Comparison of ENCODE assay signal across 1 cellular context in genomic region chr9:36867672-36868471, GRCh38.
TF ChIP-seq lines count a peak whose summit lies in the region.

No MANE protein-coding gene starts in this region.

TF ChIP-seq in HepG2, 621 proteins besides CTCF, POLR2A, EP300 and RAD21 (continued from another document and continues in another):
- no peak for TF ChIP-seq PHB2 (IDR thresholded peaks at IDR 0.05; ENCODE audit: partially characterized antibody)
- no peak for TF ChIP-seq ZMAT5 (CRISPR knock-in tag; IDR thresholded peaks at IDR 0.05; ENCODE audit: borderline replicate concordance, low read depth)
- TF ChIP-seq ZNF550 (CRISPR knock-in tag; IDR thresholded peaks at IDR 0.05; ENCODE audit: borderline replicate concordance) = no peak
- TF ChIP-seq ZNF788 (CRISPR knock-in tag; IDR thresholded peaks at IDR 0.05; ENCODE audit: borderline replicate concordance) = peak; percentile 90; the same call in 1 of the 2 replicates
- TF ChIP-seq FOSL1 (CRISPR knock-in tag; IDR thresholded peaks at IDR 0.05; ENCODE audit: borderline replicate concordance) = no peak
- TF ChIP-seq ZC3H13 (CRISPR knock-in tag; IDR thresholded peaks at IDR 0.05) = no peak
- no peak; the same call in 1 of the 2 replicates for TF ChIP-seq ZNF607 (CRISPR knock-in tag; IDR thresholded peaks at IDR 0.05; ENCODE audit: borderline replicate concordance)
- TF ChIP-seq ZNF777 (CRISPR knock-in tag; IDR thresholded peaks at IDR 0.05) = no peak
- TF ChIP-seq TAF1 (CRISPR knock-in tag; IDR thresholded peaks at IDR 0.05) = 0 out of 2 replicates have a peak, but pooled peaks have one; percentile 2
- no peak for TF ChIP-seq UBTF (CRISPR knock-in tag; IDR thresholded peaks at IDR 0.05)
- TF ChIP-seq ZIK1 (CRISPR knock-in tag; IDR thresholded peaks at IDR 0.05; ENCODE audit: borderline replicate concordance, low read depth) = no peak
- no peak for TF ChIP-seq ZNF850 (CRISPR knock-in tag; conservative IDR thresholded peaks at IDR 0.05)
- no peak for TF ChIP-seq ZNF558 (CRISPR knock-in tag; IDR thresholded peaks at IDR 0.05; ENCODE audit: borderline replicate concordance)
- no peak for TF ChIP-seq POLR2G (IDR thresholded peaks at IDR 0.05; ENCODE audit: low read depth, low read length)
- TF ChIP-seq LCORL (IDR thresholded peaks at IDR 0.05) = no peak
- TF ChIP-seq LCORL (CRISPR knock-in tag; IDR thresholded peaks at IDR 0.05) = peak; percentile 90
- TF ChIP-seq MNT (IDR thresholded peaks at IDR 0.05) = peak; percentile 25; the same call in 1 of the 2 replicates
- TF ChIP-seq SMAD1 (CRISPR knock-in tag; IDR thresholded peaks at IDR 0.05; ENCODE audit: borderline replicate concordance, low read depth) = no peak
- TF ChIP-seq SALL1 (CRISPR knock-in tag; IDR thresholded peaks at IDR 0.05) = peak; percentile 99
- TF ChIP-seq FIP1L1 (IDR thresholded peaks at IDR 0.05; ENCODE audit: borderline replicate concordance, insufficient read depth, low read depth, low read length) = no peak
- TF ChIP-seq MTA1 (CRISPR knock-in tag; IDR thresholded peaks at IDR 0.05; ENCODE audit: borderline replicate concordance) = peak; percentile 83
- TF ChIP-seq HIVEP1 (CRISPR knock-in tag; IDR thresholded peaks at IDR 0.05) = peak; percentile 46; the same call in 1 of the 2 replicates
- TF ChIP-seq ZNF576 (CRISPR knock-in tag; IDR thresholded peaks at IDR 0.05) = no peak
- no peak for TF ChIP-seq SMARCE1 (IDR thresholded peaks at IDR 0.05; ENCODE audit: borderline replicate concordance)
- no peak for TF ChIP-seq ZFP36 (IDR thresholded peaks at IDR 0.05; ENCODE audit: borderline replicate concordance, low read depth, low read length, partially characterized antibody)
- peak; percentile 77 for TF ChIP-seq XRCC5 (optimal IDR thresholded peaks at IDR 0.05; ENCODE audit: low read length)
- TF ChIP-seq ZBTB26 (CRISPR knock-in tag; IDR thresholded peaks at IDR 0.05; ENCODE audit: borderline replicate concordance) = 0 out of 2 replicates have a peak, but pooled peaks have one; percentile 54
- TF ChIP-seq PHF21A (CRISPR knock-in tag; IDR thresholded peaks at IDR 0.05) = peak; percentile 95
- peak; percentile 84 for TF ChIP-seq ZNF292 (CRISPR knock-in tag; IDR thresholded peaks at IDR 0.05; ENCODE audit: borderline replicate concordance, low read depth)
- no peak; the same call in 1 of the 2 replicates for TF ChIP-seq NRL (CRISPR knock-in tag; IDR thresholded peaks at IDR 0.05; ENCODE audit: borderline replicate concordance)
- no peak for TF ChIP-seq ZBTB49 (CRISPR knock-in tag; IDR thresholded peaks at IDR 0.05; ENCODE audit: borderline replicate concordance)
- TF ChIP-seq ZNF816 (CRISPR knock-in tag; IDR thresholded peaks at IDR 0.05; ENCODE audit: borderline replicate concordance) = no peak
- TF ChIP-seq SMYD3 (CRISPR knock-in tag; IDR thresholded peaks at IDR 0.05) = no peak
- TF ChIP-seq ZNF646 (CRISPR knock-in tag; IDR thresholded peaks at IDR 0.05) = no peak
- no peak for TF ChIP-seq ZBTB34 (CRISPR knock-in tag; IDR thresholded peaks at IDR 0.05)
- TF ChIP-seq FOSL2 (CRISPR knock-in tag; IDR thresholded peaks at IDR 0.05) = peak; percentile 78
- no peak for TF ChIP-seq NFE2 (CRISPR knock-in tag; IDR thresholded peaks at IDR 0.05)
- peak; percentile 66 for TF ChIP-seq TFDP2 (CRISPR knock-in tag; IDR thresholded peaks at IDR 0.05)
- no peak for TF ChIP-seq PLRG1 (conservative IDR thresholded peaks at IDR 0.05)
- TF ChIP-seq ZNF253 (CRISPR knock-in tag; IDR thresholded peaks at IDR 0.05; ENCODE audit: borderline replicate concordance) = no peak
- peak; percentile 65 for TF ChIP-seq HNF1B (CRISPR knock-in tag; IDR thresholded peaks at IDR 0.05)
- TF ChIP-seq ZNF510 (CRISPR knock-in tag; IDR thresholded peaks at IDR 0.05; ENCODE audit: low read depth) = no peak
- no peak; the same call in 1 of the 2 replicates for TF ChIP-seq ELF4 (CRISPR knock-in tag; IDR thresholded peaks at IDR 0.05; ENCODE audit: borderline replicate concordance)
